1 cellular context compared by ENCODE assay signal in the genomic region with DNA sequence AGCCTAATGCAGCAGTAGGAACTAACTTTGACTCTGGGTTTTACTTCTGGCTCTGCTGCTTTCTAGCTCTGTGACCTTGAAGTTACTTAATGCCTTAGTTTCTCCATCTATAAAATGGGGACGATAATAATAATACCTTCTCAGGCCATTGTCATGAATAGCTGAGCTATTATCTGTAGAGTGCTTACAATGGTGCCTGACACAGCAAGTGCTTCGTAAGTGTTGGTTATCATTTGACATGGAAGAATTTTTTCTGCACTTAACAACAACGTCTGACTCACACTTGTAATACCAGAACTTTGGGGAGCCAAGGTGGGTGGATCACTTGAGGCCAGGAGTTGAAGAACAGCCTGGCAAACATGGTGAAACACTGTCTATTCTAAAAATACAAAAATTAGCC.
TF ChIP-seq lines count a peak whose summit lies in the region.

No MANE protein-coding gene starts in this region.

TF ChIP-seq in IMR-90, 13 proteins besides CTCF, POLR2A, EP300 and RAD21:
- no peak for TF ChIP-seq CEBPB (IDR thresholded peaks at IDR 0.05; ENCODE audit: low read depth, low read length)
- no peak for TF ChIP-seq RFX5 (IDR thresholded peaks at IDR 0.05; ENCODE audit: low read depth, low read length)
- TF ChIP-seq, protein P1, sequence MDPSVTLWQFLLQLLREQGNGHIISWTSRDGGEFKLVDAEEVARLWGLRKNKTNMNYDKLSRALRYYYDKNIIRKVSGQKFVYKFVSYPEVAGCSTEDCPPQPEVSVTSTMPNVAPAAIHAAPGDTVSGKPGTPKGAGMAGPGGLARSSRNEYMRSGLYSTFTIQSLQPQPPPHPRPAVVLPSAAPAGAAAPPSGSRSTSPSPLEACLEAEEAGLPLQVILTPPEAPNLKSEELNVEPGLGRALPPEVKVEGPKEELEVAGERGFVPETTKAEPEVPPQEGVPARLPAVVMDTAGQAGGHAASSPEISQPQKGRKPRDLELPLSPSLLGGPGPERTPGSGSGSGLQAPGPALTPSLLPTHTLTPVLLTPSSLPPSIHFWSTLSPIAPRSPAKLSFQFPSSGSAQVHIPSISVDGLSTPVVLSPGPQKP (IDR thresholded peaks at IDR 0.05; ENCODE audit: borderline replicate concordance, low read depth, low read length), result no peak
- TF ChIP-seq CHD1 (IDR thresholded peaks at IDR 0.05; ENCODE audit: low read depth, low read length), result no peak
- no peak for TF ChIP-seq FOS (IDR thresholded peaks at IDR 0.05; ENCODE audit: low read depth, low read length)
- TF ChIP-seq RCOR1 (IDR thresholded peaks at IDR 0.05; ENCODE audit: insufficient replicate concordance, low read length), result no peak
